9 cellular contexts compared by ENCODE assay signal in genomic region chr6:116737004-116737403, GRCh38. TPM values are rescaled to one million over a fixed set of nuclear protein-coding genes. Genes with fewer than 3 reads are reported as not detected.
"Had no signal": no experiment of that assay in that cellular context is flagged by ENCODE, and none has a peak within 500 bp of the region (broad histone marks: within the 10 kb centered on the region; RNA-seq: fewer than 3 reads in every experiment).

No MANE protein-coding gene starts in this region.

- DNase-seq: GM23248, GOT3, H9, HCEC 1CT, KBM-7 had no signal

- H3K4me2 ChIP-seq: KMS-11 had no signal

- H3K4me3 ChIP-seq: GM23248 had no signal

- H3K27ac ChIP-seq: GM23248, KMS-11 had no signal

- FAIRE-seq: H54, HTR-8/SVneo had no signal

- H2AFZ ChIP-seq: GM23248 had no signal

- H3K9ac ChIP-seq: GM23248, KMS-11 had no signal

RNA-seq across cellular contexts. Expression of gene FAM162B, which starts 28.5 kb away (rescaled TPM):
- total RNA-seq: GM23248, HT-29 had no signal
- polyA plus RNA-seq: GM23248 had no signal
